In genomic region chr4:47816748-47817147, GRCh38 we compare ENCODE assay signal across 18 cellular contexts. TPM values are rescaled to one million over a fixed set of nuclear protein-coding genes. Genes with fewer than 3 reads are reported as not detected.
DNase-seq lines count a peak whose midpoint lies in the region; ATAC-seq and TF ChIP-seq lines count a peak whose summit lies in the region.
"Had no signal": no experiment of that assay in that cellular context is flagged by ENCODE, and none has a peak within 500 bp of the region (broad histone marks: within the 10 kb centered on the region; RNA-seq: fewer than 3 reads in every experiment).

No MANE protein-coding gene starts in this region.

- H3K4me1 ChIP-seq in left lung (peaks cover 0 to 8% of the 10 kb centered on the region in 2 donors), uterus (no peaks in the 10 kb centered on the region), colonic mucosa (no peaks in the 10 kb centered on the region)
- H3K4me1 ChIP-seq: BE2C had no signal

- H3K27ac Mint-ChIP-seq in activated naive CD4-positive, alpha-beta T cell treated with anti-CD3 and anti-CD28 coated beads, Interleukin-2, amount 10 ng/mL, durations not matched to agents 7 days and 5 days: no peak overlapping the region
- H3K27ac Mint-ChIP-seq: CD4-positive, CD25-positive, alpha-beta regulatory T cell; CD8-positive, alpha-beta memory T cell had no signal

- H3K27ac ChIP-seq in left lung (no peak overlapping the region), uterus (no peak overlapping the region), colonic mucosa (no peak overlapping the region)
- H3K27ac ChIP-seq: GM23248, HL-60 had no signal

- peak; percentile 33 to 50 for DNase-seq in AML-193 (lab: John Stamatoyannopoulos, UW)
- peak; percentile 20 for DNase-seq in MV-4-11 (lab: John Stamatoyannopoulos, UW)
- DNase-seq in choroid plexus epithelial cell (ENCODE audit: low read depth): peak; percentile 12
- DNase-seq in left lung: no peak
- no peak for DNase-seq in activated naive CD4-positive, alpha-beta T cell treated with anti-CD3 and anti-CD28 coated beads, Interleukin-2, amount 10 ng/mL, durations not matched to agents 7 days and 5 days
- no peak for DNase-seq in uterus
- DNase-seq in colonic mucosa: no peak
- DNase-seq in sciatic nerve (ENCODE audit: low spot score): no peak
- DNase-seq: BE2C; C1 segment of cervical spinal cord; CD4-positive, CD25-positive, alpha-beta regulatory T cell; CD8-positive, alpha-beta memory T cell; COR-L47; DMS 273 treated with DMSO at 0.1 percent for 48 hours; GM23248 had no signal

- H3K27me3 Mint-ChIP-seq in activated naive CD4-positive, alpha-beta T cell treated with anti-CD3 and anti-CD28 coated beads, Interleukin-2, amount 10 ng/mL, durations not matched to agents 7 days and 5 days: peaks cover 20% of the 10 kb centered on the region

- H3K9me3 ChIP-seq in left lung: no peaks in the 10 kb centered on the region
- H3K9me3 ChIP-seq in uterus: no peaks in the 10 kb centered on the region
- no peaks in the 10 kb centered on the region for H3K9me3 ChIP-seq in colonic mucosa
- H3K9me3 ChIP-seq: BE2C, HAP-1 had no signal

- no peak for TF ChIP-seq CTCF in choroid plexus epithelial cell (conservative IDR thresholded peaks at IDR 0.05; ENCODE audit: low read depth, low read length)
- no peak for TF ChIP-seq CTCF in left lung (IDR thresholded peaks at IDR 0.05)
- TF ChIP-seq CTCF in uterus (IDR thresholded peaks at IDR 0.05): no peak
- no peak for TF ChIP-seq CTCF in colonic mucosa (IDR thresholded peaks at IDR 0.05)

- intact Hi-C loops in left lung (cut with DNase I): no loop called here
- intact Hi-C loops in uterus (cut with DNase I; ENCODE audit: low total_unique reads): no loop called here
- intact Hi-C loops in colonic mucosa (cut with DNase I): no loop called here
- intact Hi-C loops in sciatic nerve (cut with DNase I): no loop called here

- H3K36me3 Mint-ChIP-seq in activated naive CD4-positive, alpha-beta T cell treated with anti-CD3 and anti-CD28 coated beads, Interleukin-2, amount 10 ng/mL, durations not matched to agents 7 days and 5 days: no peaks in the 10 kb centered on the region
- H3K36me3 Mint-ChIP-seq: CD4-positive, CD25-positive, alpha-beta regulatory T cell; CD8-positive, alpha-beta memory T cell had no signal

- peaks cover 6% of the 10 kb centered on the region for H3K9me3 Mint-ChIP-seq in activated naive CD4-positive, alpha-beta T cell treated with anti-CD3 and anti-CD28 coated beads, Interleukin-2, amount 10 ng/mL, durations not matched to agents 7 days and 5 days
- H3K9me3 Mint-ChIP-seq: CD8-positive, alpha-beta memory T cell had no signal

- no peaks in the 10 kb centered on the region for H3K27me3 ChIP-seq in left lung
- H3K27me3 ChIP-seq in uterus: no peaks in the 10 kb centered on the region
- H3K27me3 ChIP-seq in colonic mucosa: no peaks in the 10 kb centered on the region
- H3K27me3 ChIP-seq: BE2C had no signal

- H3K36me3 ChIP-seq in left lung (no peaks in the 10 kb centered on the region), uterus (no peaks in the 10 kb centered on the region), colonic mucosa (no peaks in the 10 kb centered on the region)
- H3K36me3 ChIP-seq: BE2C, HAP-1 had no signal

- CTCF ChIA-PET in activated naive CD4-positive, alpha-beta T cell treated with anti-CD3 and anti-CD28 coated beads, Interleukin-2, amount 10 ng/mL, durations not matched to agents 7 days and 5 days (lab: Charles Lee): no interaction called here

- no peak for TF ChIP-seq POLR2A in uterus (IDR thresholded peaks at IDR 0.05)

- H3K4me3 ChIP-seq in choroid plexus epithelial cell (ENCODE audit: low read depth, low read length) (no peak overlapping the region), left lung (no peak overlapping the region), uterus (no peak overlapping the region), colonic mucosa (no peak overlapping the region)
- H3K4me3 ChIP-seq: GM23248, HAP-1 had no signal

- peak; percentile 83 for ATAC-seq in left lung
- no peak for ATAC-seq in sciatic nerve

- H3K9ac ChIP-seq in colonic mucosa (ENCODE audit: low read depth in 2 of 2, low read length in 2 of 2): no peak overlapping the region
- H3K9ac ChIP-seq: GM23248 had no signal

- H3K4me3 Mint-ChIP-seq in activated naive CD4-positive, alpha-beta T cell treated with anti-CD3 and anti-CD28 coated beads, Interleukin-2, amount 10 ng/mL, durations not matched to agents 7 days and 5 days: no peak overlapping the region
- H3K4me3 Mint-ChIP-seq: CD4-positive, CD25-positive, alpha-beta regulatory T cell; CD8-positive, alpha-beta memory T cell had no signal

- H3K4me1 Mint-ChIP-seq in activated naive CD4-positive, alpha-beta T cell treated with anti-CD3 and anti-CD28 coated beads, Interleukin-2, amount 10 ng/mL, durations not matched to agents 7 days and 5 days: peaks cover 16% of the 10 kb centered on the region
- H3K4me1 Mint-ChIP-seq: CD4-positive, CD25-positive, alpha-beta regulatory T cell had no signal

RNA-seq across cellular contexts. Expression of gene CORIN, which starts 21.1 kb away (rescaled TPM):
- total RNA-seq in left lung (1 to 10 TPM; 1.4 to 6.3 TPM), uterus (1 to 10 TPM; 4.8 to 8.5 (median 6.4) TPM), colonic mucosa (under 1 TPM; 0.15 to 0.50 TPM), sciatic nerve (0.36 TPM)
- total RNA-seq: A172 had no signal

Comparison
In these comparisons a context has a peak if more than half of its experiments do, and no peak if none do; other contexts are left out.
1. DNase-seq: peak in AML-193 (2 of 2), MV-4-11 (single experiment) and choroid plexus epithelial cell (single experiment); none in left lung (0 of 2), activated naive CD4-positive, alpha-beta T cell treated with anti-CD3 and anti-CD28 coated beads, Interleukin-2, amount 10 ng/mL, durations not matched to agents 7 days and 5 days (single experiment), uterus (0 of 2), colonic mucosa (single experiment) and sciatic nerve (single experiment).